11 cellular contexts compared by ENCODE assay signal in genomic region chr12:32891956-32892355, GRCh38. TPM values are rescaled to one million over a fixed set of nuclear protein-coding genes. Genes with fewer than 3 reads are reported as not detected.
A peak's percentile ranks its signal among the peaks of the same experiment; 100 is the strongest.
DNase-seq lines count a peak whose midpoint lies in the region; ATAC-seq and TF ChIP-seq lines count a peak whose summit lies in the region.
"Had no signal": no experiment of that assay in that cellular context is flagged by ENCODE, and none has a peak within 500 bp of the region (broad histone marks: within the 10 kb centered on the region; RNA-seq: fewer than 3 reads in every experiment).

No MANE protein-coding gene starts in this region.

- H3K9me3 ChIP-seq in MG63: no peaks in the 10 kb centered on the region
- H3K9me3 ChIP-seq: spleen had no signal

- 59 to 60% methylated on average over 5 of the region's 5 CpGs for WGBS in lower leg skin, 2 donors

- peaks cover 6% of the 10 kb centered on the region for H3K27me3 ChIP-seq in MG63

- H3K4me1 Mint-ChIP-seq in endothelial cell (ENCODE audit: unreplicated experiment) (peaks cover 41% of the 10 kb centered on the region), nephron progenitor cell (peaks cover 52% of the 10 kb centered on the region)
- peaks cover 11% of the 10 kb centered on the region for H3K4me1 Mint-ChIP-seq in activated naive CD8-positive, alpha-beta T cell treated with anti-CD3 and anti-CD28 coated beads, Interleukin-2, amount 50 U/mL, for 24 hours

- peak; percentile 26 for DNase-seq in GM03348 (ENCODE audit: low spot score)
- DNase-seq in MG63: peak; percentile 29
- no peak for DNase-seq in endothelial cell (ENCODE audit: low spot score)
- peak; percentile 24 for DNase-seq in nephron progenitor cell
- DNase-seq in cerebellar nuclear complex (lab: John Stamatoyannopoulos, UW): no peak
- no peak for DNase-seq in GDM1 (lab: John Stamatoyannopoulos, UW)
- DNase-seq in activated naive CD8-positive, alpha-beta T cell treated with anti-CD3 and anti-CD28 coated beads, Interleukin-2, amount 50 U/mL, for 24 hours: no peak
- no peak for DNase-seq in lower leg skin (ENCODE audit: low spot score in 2 of 2)
- DNase-seq: midbrain, spleen, T-helper 17 cell had no signal

- intact Hi-C loops in lower leg skin (cut with DNase I; ENCODE audit: low total_unique reads): no loop called here

- H3K36me3 ChIP-seq in MG63: no peaks in the 10 kb centered on the region
- H3K36me3 ChIP-seq: spleen had no signal

- no peaks in the 10 kb centered on the region for H3K9me3 Mint-ChIP-seq in endothelial cell (ENCODE audit: unreplicated experiment)
- H3K9me3 Mint-ChIP-seq in nephron progenitor cell: no peaks in the 10 kb centered on the region
- H3K9me3 Mint-ChIP-seq in activated naive CD8-positive, alpha-beta T cell treated with anti-CD3 and anti-CD28 coated beads, Interleukin-2, amount 50 U/mL, for 24 hours: no peaks in the 10 kb centered on the region

- TF ChIP-seq CTCF in endothelial cell (IDR thresholded peaks at IDR 0.05; ENCODE audit: unreplicated experiment) (no peak), nephron progenitor cell (IDR thresholded peaks at IDR 0.05) (no peak), lower leg skin (IDR thresholded peaks at IDR 0.05) (no peak)

- no peak for ATAC-seq in activated naive CD8-positive, alpha-beta T cell treated with anti-CD3 and anti-CD28 coated beads, Interleukin-2, amount 50 U/mL, for 24 hours
- ATAC-seq: T-helper 17 cell had no signal

- H3K4me3 ChIP-seq in MG63 (no peak overlapping the region), lower leg skin (ENCODE audit: low read depth, poor library complexity, severe bottlenecking) (no peak overlapping the region)
- H3K4me3 ChIP-seq: spleen had no signal

- peaks cover 4% of the 10 kb centered on the region for H3K36me3 Mint-ChIP-seq in endothelial cell (ENCODE audit: low read depth, unreplicated experiment)
- no peaks in the 10 kb centered on the region for H3K36me3 Mint-ChIP-seq in nephron progenitor cell (ENCODE audit: low read depth)
- H3K36me3 Mint-ChIP-seq in activated naive CD8-positive, alpha-beta T cell treated with anti-CD3 and anti-CD28 coated beads, Interleukin-2, amount 50 U/mL, for 24 hours (ENCODE audit: low read depth): no peaks in the 10 kb centered on the region

- H3K27me3 Mint-ChIP-seq in endothelial cell (ENCODE audit: unreplicated experiment) (peaks cover 2% of the 10 kb centered on the region), nephron progenitor cell (ENCODE audit: low read depth, poor library complexity) (peaks cover 29% of the 10 kb centered on the region)
- H3K27me3 Mint-ChIP-seq in activated naive CD8-positive, alpha-beta T cell treated with anti-CD3 and anti-CD28 coated beads, Interleukin-2, amount 50 U/mL, for 24 hours: peaks cover 37% of the 10 kb centered on the region

- H3K4me3 Mint-ChIP-seq in endothelial cell (ENCODE audit: unreplicated experiment) (no peak overlapping the region), nephron progenitor cell (peak overlapping the region; percentile 29)
- H3K4me3 Mint-ChIP-seq in activated naive CD8-positive, alpha-beta T cell treated with anti-CD3 and anti-CD28 coated beads, Interleukin-2, amount 50 U/mL, for 24 hours: no peak overlapping the region
- H3K4me3 Mint-ChIP-seq: T-helper 17 cell had no signal

- no peak for TF ChIP-seq POLR2A in lower leg skin (IDR thresholded peaks at IDR 0.05)

- peak overlapping the region; percentile 69 for H3K27ac Mint-ChIP-seq in endothelial cell (ENCODE audit: unreplicated experiment)
- H3K27ac Mint-ChIP-seq in nephron progenitor cell: peak overlapping the region; percentile 39
- no peak overlapping the region for H3K27ac Mint-ChIP-seq in activated naive CD8-positive, alpha-beta T cell treated with anti-CD3 and anti-CD28 coated beads, Interleukin-2, amount 50 U/mL, for 24 hours
- H3K27ac Mint-ChIP-seq: T-helper 17 cell had no signal

RNA-seq across cellular contexts. Expression of gene PKP2, which starts 4.6 kb away (rescaled TPM):
- total RNA-seq in MG63 (2014; rRNA removed; shearing (Covaris generic); ENCODE audit: low replicate concordance): 7.4 and 10.6 TPM in 2 replicates
- total RNA-seq in endothelial cell (ENCODE audit: unreplicated experiment) (9.0 TPM), lower leg skin (10 to 100 TPM in 2 of 4 donors, 1 to 10 TPM in 2; 7.5 to 10.5 (median 9.2) TPM)

Comparison
In these comparisons a context has a peak if more than half of its experiments do, and no peak if none do; other contexts are left out.
1. DNase-seq: peak in GM03348 (single experiment), MG63 (single experiment) and nephron progenitor cell (single experiment); none in endothelial cell (single experiment), cerebellar nuclear complex (0 of 2), GDM1 (single experiment), activated naive CD8-positive, alpha-beta T cell treated with anti-CD3 and anti-CD28 coated beads, Interleukin-2, amount 50 U/mL, for 24 hours (single experiment) and lower leg skin (0 of 2).